ENCODE assay signal across 1 cellular context in genomic region chr7:17934094-17934493, GRCh38.
TF ChIP-seq lines count a peak whose summit lies in the region.

No MANE protein-coding gene starts in this region.

TF ChIP-seq in HepG2, 621 proteins besides CTCF, POLR2A, EP300 and RAD21:
- TF ChIP-seq ZXDC (CRISPR knock-in tag; IDR thresholded peaks at IDR 0.05): no peak
- no peak for TF ChIP-seq CEBPG (CRISPR knock-in tag; IDR thresholded peaks at IDR 0.05)
- TF ChIP-seq RXRB (CRISPR knock-in tag; IDR thresholded peaks at IDR 0.05; ENCODE audit: borderline replicate concordance): no peak
- TF ChIP-seq ZNF256 (CRISPR knock-in tag; conservative IDR thresholded peaks at IDR 0.05): no peak
- TF ChIP-seq ZBTB8A (CRISPR knock-in tag; IDR thresholded peaks at IDR 0.05; ENCODE audit: borderline replicate concordance, low read depth): no peak
- no peak for TF ChIP-seq THAP11 (CRISPR knock-in tag; IDR thresholded peaks at IDR 0.05)
- no peak for TF ChIP-seq DMTF1 (CRISPR knock-in tag; IDR thresholded peaks at IDR 0.05)
- TF ChIP-seq ZNF230 (CRISPR knock-in tag; IDR thresholded peaks at IDR 0.05): no peak
- TF ChIP-seq KLF9 (CRISPR knock-in tag; IDR thresholded peaks at IDR 0.05; ENCODE audit: low read depth): no peak
- TF ChIP-seq MLXIP (CRISPR knock-in tag; IDR thresholded peaks at IDR 0.05; ENCODE audit: borderline replicate concordance): no peak
- TF ChIP-seq HDAC6 (IDR thresholded peaks at IDR 0.05; ENCODE audit: low read depth, low read length): no peak
- TF ChIP-seq ZNF782 (CRISPR knock-in tag; IDR thresholded peaks at IDR 0.05; ENCODE audit: borderline replicate concordance): no peak
- no peak for TF ChIP-seq ZBTB33 (CRISPR knock-in tag; IDR thresholded peaks at IDR 0.05)
- TF ChIP-seq DBP (CRISPR knock-in tag; IDR thresholded peaks at IDR 0.05; ENCODE audit: not compliant biosample characterization): no peak
